ENCODE assay signal across 1 cellular context in genomic region chr10:11663763-11664555, GRCh38.
TF ChIP-seq lines count a peak whose summit lies in the region.

No MANE protein-coding gene starts in this region.

TF ChIP-seq in GM12878, 131 proteins besides CTCF, POLR2A, EP300 and RAD21 (continued from another document and continues in another):
- no peak for TF ChIP-seq NKRF (conservative IDR thresholded peaks at IDR 0.05)
- 0 out of 2 replicates have a peak, but pooled peaks have one; percentile 63 for TF ChIP-seq CREM (IDR thresholded peaks at IDR 0.05; ENCODE audit: low read depth)
- no peak for TF ChIP-seq E4F1 (IDR thresholded peaks at IDR 0.05; ENCODE audit: borderline replicate concordance, partially characterized antibody)
- TF ChIP-seq SMAD5 (IDR thresholded peaks at IDR 0.05; ENCODE audit: low read depth), result no peak
- TF ChIP-seq, protein P1, sequence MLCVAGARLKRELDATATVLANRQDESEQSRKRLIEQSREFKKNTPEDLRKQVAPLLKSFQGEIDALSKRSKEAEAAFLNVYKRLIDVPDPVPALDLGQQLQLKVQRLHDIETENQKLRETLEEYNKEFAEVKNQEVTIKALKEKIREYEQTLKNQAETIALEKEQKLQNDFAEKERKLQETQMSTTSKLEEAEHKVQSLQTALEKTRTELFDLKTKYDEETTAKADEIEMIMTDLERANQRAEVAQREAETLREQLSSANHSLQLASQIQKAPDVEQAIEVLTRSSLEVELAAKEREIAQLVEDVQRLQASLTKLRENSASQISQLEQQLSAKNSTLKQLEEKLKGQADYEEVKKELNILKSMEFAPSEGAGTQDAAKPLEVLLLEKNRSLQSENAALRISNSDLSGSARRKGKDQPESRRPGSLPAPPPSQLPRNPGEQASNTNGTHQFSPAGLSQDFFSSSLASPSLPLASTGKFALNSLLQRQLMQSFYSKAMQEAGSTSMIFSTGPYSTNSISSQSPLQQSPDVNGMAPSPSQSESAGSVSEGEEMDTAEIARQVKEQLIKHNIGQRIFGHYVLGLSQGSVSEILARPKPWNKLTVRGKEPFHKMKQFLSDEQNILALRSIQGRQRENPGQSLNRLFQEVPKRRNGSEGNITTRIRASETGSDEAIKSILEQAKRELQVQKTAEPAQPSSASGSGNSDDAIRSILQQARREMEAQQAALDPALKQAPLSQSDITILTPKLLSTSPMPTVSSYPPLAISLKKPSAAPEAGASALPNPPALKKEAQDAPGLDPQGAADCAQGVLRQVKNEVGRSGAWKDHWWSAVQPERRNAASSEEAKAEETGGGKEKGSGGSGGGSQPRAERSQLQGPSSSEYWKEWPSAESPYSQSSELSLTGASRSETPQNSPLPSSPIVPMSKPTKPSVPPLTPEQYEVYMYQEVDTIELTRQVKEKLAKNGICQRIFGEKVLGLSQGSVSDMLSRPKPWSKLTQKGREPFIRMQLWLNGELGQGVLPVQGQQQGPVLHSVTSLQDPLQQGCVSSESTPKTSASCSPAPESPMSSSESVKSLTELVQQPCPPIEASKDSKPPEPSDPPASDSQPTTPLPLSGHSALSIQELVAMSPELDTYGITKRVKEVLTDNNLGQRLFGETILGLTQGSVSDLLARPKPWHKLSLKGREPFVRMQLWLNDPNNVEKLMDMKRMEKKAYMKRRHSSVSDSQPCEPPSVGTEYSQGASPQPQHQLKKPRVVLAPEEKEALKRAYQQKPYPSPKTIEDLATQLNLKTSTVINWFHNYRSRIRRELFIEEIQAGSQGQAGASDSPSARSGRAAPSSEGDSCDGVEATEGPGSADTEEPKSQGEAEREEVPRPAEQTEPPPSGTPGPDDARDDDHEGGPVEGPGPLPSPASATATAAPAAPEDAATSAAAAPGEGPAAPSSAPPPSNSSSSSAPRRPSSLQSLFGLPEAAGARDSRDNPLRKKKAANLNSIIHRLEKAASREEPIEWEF (IDR thresholded peaks at IDR 0.05; ENCODE audit: insufficient replicate concordance, low read depth, low read length), result no peak
- TF ChIP-seq IRF4 (IDR thresholded peaks at IDR 0.05; ENCODE audit: low read depth, low read length), result no peak
- TF ChIP-seq, protein P2, sequence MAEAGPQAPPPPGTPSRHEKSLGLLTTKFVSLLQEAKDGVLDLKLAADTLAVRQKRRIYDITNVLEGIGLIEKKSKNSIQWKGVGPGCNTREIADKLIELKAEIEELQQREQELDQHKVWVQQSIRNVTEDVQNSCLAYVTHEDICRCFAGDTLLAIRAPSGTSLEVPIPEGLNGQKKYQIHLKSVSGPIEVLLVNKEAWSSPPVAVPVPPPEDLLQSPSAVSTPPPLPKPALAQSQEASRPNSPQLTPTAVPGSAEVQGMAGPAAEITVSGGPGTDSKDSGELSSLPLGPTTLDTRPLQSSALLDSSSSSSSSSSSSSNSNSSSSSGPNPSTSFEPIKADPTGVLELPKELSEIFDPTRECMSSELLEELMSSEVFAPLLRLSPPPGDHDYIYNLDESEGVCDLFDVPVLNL (IDR thresholded peaks at IDR 0.05; ENCODE audit: low read depth, low read length), result no peak
- no peak for TF ChIP-seq MLLT1 (IDR thresholded peaks at IDR 0.05)
- no peak for TF ChIP-seq TAF1 (IDR thresholded peaks at IDR 0.05; ENCODE audit: borderline replicate concordance, low read depth, low read length)
- TF ChIP-seq KAT2A (conservative IDR thresholded peaks at IDR 0.05; ENCODE audit: control insufficient read depth, low read depth, low read length), result no peak
- TF ChIP-seq, protein P3, sequence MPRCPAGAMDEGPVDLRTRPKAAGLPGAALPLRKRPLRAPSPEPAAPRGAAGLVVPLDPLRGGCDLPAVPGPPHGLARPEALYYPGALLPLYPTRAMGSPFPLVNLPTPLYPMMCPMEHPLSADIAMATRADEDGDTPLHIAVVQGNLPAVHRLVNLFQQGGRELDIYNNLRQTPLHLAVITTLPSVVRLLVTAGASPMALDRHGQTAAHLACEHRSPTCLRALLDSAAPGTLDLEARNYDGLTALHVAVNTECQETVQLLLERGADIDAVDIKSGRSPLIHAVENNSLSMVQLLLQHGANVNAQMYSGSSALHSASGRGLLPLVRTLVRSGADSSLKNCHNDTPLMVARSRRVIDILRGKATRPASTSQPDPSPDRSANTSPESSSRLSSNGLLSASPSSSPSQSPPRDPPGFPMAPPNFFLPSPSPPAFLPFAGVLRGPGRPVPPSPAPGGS (IDR thresholded peaks at IDR 0.05; ENCODE audit: borderline replicate concordance, insufficient read depth, low read depth, low read length, poor library complexity, severe bottlenecking), result no peak
- peak; percentile 69 to 92 for TF ChIP-seq EGR1 (IDR thresholded peaks at IDR 0.05; ENCODE audit: borderline replicate concordance in 1 of 2, low read depth in 2 of 2, low read length in 2 of 2)
- no peak for TF ChIP-seq CHD4 (IDR thresholded peaks at IDR 0.05)
- TF ChIP-seq SRF (IDR thresholded peaks at IDR 0.05; ENCODE audit: low read depth in 2 of 2, low read length in 2 of 2), result no peak
- peak; percentile 68; the same call in 1 of the 2 replicates for TF ChIP-seq BCL11A (IDR thresholded peaks at IDR 0.05; ENCODE audit: low read depth, low read length)
- peak; percentile 72; the same call in 1 of the 2 replicates for TF ChIP-seq MEF2A (IDR thresholded peaks at IDR 0.05; ENCODE audit: insufficient read depth, low read depth, low read length)
- TF ChIP-seq CBX5 (IDR thresholded peaks at IDR 0.05; ENCODE audit: low read depth), result 0 out of 2 replicates have a peak, but pooled peaks have one; percentile 48
- TF ChIP-seq PAX5 (IDR thresholded peaks at IDR 0.05; ENCODE audit: borderline replicate concordance, low read depth, low read length), result peak; percentile 72; the same call in 1 of the 2 replicates
- TF ChIP-seq SPI1 (IDR thresholded peaks at IDR 0.05; ENCODE audit: borderline replicate concordance, insufficient read depth, low read depth, low read length), result no peak
- TF ChIP-seq RELA (IDR thresholded peaks at IDR 0.05; ENCODE audit: borderline replicate concordance, partially characterized antibody), result no peak
- peak; percentile 94 for TF ChIP-seq RUNX3 (IDR thresholded peaks at IDR 0.05; ENCODE audit: low read length)
- no peak for TF ChIP-seq NR2F1 (conservative IDR thresholded peaks at IDR 0.05)
- TF ChIP-seq BHLHE40 (IDR thresholded peaks at IDR 0.05; ENCODE audit: borderline replicate concordance in 1 of 2, low read depth in 2 of 2, low read length in 1 of 2), result no peak
- TF ChIP-seq, protein P4, sequence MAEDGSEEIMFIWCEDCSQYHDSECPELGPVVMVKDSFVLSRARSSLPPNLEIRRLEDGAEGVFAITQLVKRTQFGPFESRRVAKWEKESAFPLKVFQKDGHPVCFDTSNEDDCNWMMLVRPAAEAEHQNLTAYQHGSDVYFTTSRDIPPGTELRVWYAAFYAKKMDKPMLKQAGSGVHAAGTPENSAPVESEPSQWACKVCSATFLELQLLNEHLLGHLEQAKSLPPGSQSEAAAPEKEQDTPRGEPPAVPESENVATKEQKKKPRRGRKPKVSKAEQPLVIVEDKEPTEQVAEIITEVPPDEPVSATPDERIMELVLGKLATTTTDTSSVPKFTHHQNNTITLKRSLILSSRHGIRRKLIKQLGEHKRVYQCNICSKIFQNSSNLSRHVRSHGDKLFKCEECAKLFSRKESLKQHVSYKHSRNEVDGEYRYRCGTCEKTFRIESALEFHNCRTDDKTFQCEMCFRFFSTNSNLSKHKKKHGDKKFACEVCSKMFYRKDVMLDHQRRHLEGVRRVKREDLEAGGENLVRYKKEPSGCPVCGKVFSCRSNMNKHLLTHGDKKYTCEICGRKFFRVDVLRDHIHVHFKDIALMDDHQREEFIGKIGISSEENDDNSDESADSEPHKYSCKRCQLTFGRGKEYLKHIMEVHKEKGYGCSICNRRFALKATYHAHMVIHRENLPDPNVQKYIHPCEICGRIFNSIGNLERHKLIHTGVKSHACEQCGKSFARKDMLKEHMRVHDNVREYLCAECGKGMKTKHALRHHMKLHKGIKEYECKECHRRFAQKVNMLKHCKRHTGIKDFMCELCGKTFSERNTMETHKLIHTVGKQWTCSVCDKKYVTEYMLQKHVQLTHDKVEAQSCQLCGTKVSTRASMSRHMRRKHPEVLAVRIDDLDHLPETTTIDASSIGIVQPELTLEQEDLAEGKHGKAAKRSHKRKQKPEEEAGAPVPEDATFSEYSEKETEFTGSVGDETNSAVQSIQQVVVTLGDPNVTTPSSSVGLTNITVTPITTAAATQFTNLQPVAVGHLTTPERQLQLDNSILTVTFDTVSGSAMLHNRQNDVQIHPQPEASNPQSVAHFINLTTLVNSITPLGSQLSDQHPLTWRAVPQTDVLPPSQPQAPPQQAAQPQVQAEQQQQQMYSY (CRISPR knock-in tag; IDR thresholded peaks at IDR 0.05), result no peak
- TF ChIP-seq SMC3 (IDR thresholded peaks at IDR 0.05; ENCODE audit: borderline replicate concordance, low read length), result no peak; the same call in 1 of the 2 replicates
- TF ChIP-seq, protein P5, sequence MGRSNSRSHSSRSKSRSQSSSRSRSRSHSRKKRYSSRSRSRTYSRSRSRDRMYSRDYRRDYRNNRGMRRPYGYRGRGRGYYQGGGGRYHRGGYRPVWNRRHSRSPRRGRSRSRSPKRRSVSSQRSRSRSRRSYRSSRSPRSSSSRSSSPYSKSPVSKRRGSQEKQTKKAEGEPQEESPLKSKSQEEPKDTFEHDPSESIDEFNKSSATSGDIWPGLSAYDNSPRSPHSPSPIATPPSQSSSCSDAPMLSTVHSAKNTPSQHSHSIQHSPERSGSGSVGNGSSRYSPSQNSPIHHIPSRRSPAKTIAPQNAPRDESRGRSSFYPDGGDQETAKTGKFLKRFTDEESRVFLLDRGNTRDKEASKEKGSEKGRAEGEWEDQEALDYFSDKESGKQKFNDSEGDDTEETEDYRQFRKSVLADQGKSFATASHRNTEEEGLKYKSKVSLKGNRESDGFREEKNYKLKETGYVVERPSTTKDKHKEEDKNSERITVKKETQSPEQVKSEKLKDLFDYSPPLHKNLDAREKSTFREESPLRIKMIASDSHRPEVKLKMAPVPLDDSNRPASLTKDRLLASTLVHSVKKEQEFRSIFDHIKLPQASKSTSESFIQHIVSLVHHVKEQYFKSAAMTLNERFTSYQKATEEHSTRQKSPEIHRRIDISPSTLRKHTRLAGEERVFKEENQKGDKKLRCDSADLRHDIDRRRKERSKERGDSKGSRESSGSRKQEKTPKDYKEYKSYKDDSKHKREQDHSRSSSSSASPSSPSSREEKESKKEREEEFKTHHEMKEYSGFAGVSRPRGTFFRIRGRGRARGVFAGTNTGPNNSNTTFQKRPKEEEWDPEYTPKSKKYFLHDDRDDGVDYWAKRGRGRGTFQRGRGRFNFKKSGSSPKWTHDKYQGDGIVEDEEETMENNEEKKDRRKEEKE (IDR thresholded peaks at IDR 0.05), result no peak
- no peak for TF ChIP-seq ZNF622 (IDR thresholded peaks at IDR 0.05)
- TF ChIP-seq ZBED1 (IDR thresholded peaks at IDR 0.05; ENCODE audit: borderline replicate concordance), result peak; percentile 69; the same call in 1 of the 2 replicates
- TF ChIP-seq MEF2B (IDR thresholded peaks at IDR 0.05; ENCODE audit: partially characterized antibody, poor library complexity, severe bottlenecking), result no peak
- no peak for TF ChIP-seq SREBF2 (IDR thresholded peaks at IDR 0.05; ENCODE audit: low read length)
- no peak for TF ChIP-seq ASH2L (IDR thresholded peaks at IDR 0.05; ENCODE audit: borderline replicate concordance, low read depth)
- no peak for TF ChIP-seq YBX1 (IDR thresholded peaks at IDR 0.05)
- no peak for TF ChIP-seq PAX8 (IDR thresholded peaks at IDR 0.05)
- peak; percentile 98 for TF ChIP-seq TCF12 (IDR thresholded peaks at IDR 0.05; ENCODE audit: low read depth, low read length)
- TF ChIP-seq TCF7 (IDR thresholded peaks at IDR 0.05; ENCODE audit: borderline replicate concordance), result no peak
- TF ChIP-seq MTA2 (IDR thresholded peaks at IDR 0.05; ENCODE audit: low read depth), result no peak
- TF ChIP-seq, protein P6, sequence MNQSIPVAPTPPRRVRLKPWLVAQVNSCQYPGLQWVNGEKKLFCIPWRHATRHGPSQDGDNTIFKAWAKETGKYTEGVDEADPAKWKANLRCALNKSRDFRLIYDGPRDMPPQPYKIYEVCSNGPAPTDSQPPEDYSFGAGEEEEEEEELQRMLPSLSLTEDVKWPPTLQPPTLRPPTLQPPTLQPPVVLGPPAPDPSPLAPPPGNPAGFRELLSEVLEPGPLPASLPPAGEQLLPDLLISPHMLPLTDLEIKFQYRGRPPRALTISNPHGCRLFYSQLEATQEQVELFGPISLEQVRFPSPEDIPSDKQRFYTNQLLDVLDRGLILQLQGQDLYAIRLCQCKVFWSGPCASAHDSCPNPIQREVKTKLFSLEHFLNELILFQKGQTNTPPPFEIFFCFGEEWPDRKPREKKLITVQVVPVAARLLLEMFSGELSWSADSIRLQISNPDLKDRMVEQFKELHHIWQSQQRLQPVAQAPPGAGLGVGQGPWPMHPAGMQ (IDR thresholded peaks at IDR 0.05; ENCODE audit: borderline replicate concordance), result no peak
